21 cellular contexts compared by ENCODE assay signal in the genomic region with DNA sequence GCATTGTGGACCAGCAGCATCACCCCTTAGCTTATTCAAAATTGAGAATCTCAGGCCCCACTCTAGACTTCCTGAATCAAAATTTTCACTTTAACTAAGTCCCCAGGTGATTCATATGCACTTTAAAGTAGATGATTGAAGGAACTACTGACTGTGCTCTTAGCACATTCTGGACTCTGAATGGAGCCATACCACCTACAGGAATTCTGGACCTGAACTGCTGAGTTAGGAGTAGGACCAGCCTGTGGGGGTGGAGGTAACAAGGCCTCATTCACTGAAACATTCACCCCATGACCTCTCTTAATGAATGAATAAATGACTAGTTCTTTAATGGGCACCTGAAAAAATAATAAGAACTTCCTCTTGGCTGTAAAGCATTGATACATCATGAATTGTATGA. TPM values are rescaled to one million over a fixed set of nuclear protein-coding genes. Genes with fewer than 3 reads are reported as not detected.
DNase-seq lines count a peak whose midpoint lies in the region; ATAC-seq, FAIRE-seq and TF ChIP-seq lines count a peak whose summit lies in the region.
"Had no signal": no experiment of that assay in that cellular context is flagged by ENCODE, and none has a peak within 500 bp of the region (broad histone marks: within the 10 kb centered on the region; RNA-seq: fewer than 3 reads in every experiment).

No MANE protein-coding gene starts in this region.

- no peak for TF ChIP-seq CTCF in heart right ventricle (IDR thresholded peaks at IDR 0.05)
- no peak for TF ChIP-seq CTCF in sigmoid colon (IDR thresholded peaks at IDR 0.05)
- no peak for TF ChIP-seq CTCF in uterus (IDR thresholded peaks at IDR 0.05)

- H3K27ac ChIP-seq in heart right ventricle: peak overlapping the region in 6 of 10 donors; percentile 6 to 99 (median 11)
- peak overlapping the region; percentile 92 to 99 (median 95) for H3K27ac ChIP-seq in sigmoid colon
- H3K27ac ChIP-seq in uterus: peak overlapping the region; percentile 97 to 98

- H3K27me3 ChIP-seq in heart right ventricle (no peaks in the 10 kb centered on the region), sigmoid colon (no peaks in the 10 kb centered on the region), uterus (no peaks in the 10 kb centered on the region)

- peaks cover 0 to 85% (median 64%) of the 10 kb centered on the region in 9 donors for H3K4me1 ChIP-seq in heart right ventricle
- H3K4me1 ChIP-seq in sigmoid colon: peaks cover 0 to 73% (median 69%) of the 10 kb centered on the region in 4 donors
- H3K4me1 ChIP-seq in uterus: peaks cover 0 to 6% of the 10 kb centered on the region in 2 donors

- ATAC-seq in heart right ventricle: peak in 3 of 8 donors; percentile 2 to 23 (median 10)
- no peak for ATAC-seq in stimulated activated naive CD8-positive, alpha-beta T cell treated with anti-CD3 and anti-CD28 coated beads, Interleukin-15, Interleukin-2, amounts not matched to agents 100 U/mL and 50 U/mL, for 24 hours
- ATAC-seq: naive thymus-derived CD8-positive, alpha-beta T cell; stimulated activated effector memory CD8-positive, alpha-beta T cell treated with anti-CD3 and anti-CD28 coated beads, Interleukin-12 subunit alpha, Interleukin-12 subunit beta, amount 100 ng/mL, for 72 hours had no signal

- peaks cover 0 to 100% (median 89%) of the 10 kb centered on the region in 9 donors for H3K36me3 ChIP-seq in heart right ventricle
- peaks cover 90 to 100% (median 94%) of the 10 kb centered on the region in 4 donors for H3K36me3 ChIP-seq in sigmoid colon
- no peaks in the 10 kb centered on the region for H3K36me3 ChIP-seq in uterus

- intact Hi-C loops in heart right ventricle (cut with DNase I): no loop called here
- intact Hi-C loops in cardiac septum (cut with DNase I): no loop called here
- intact Hi-C loops in sigmoid colon (cut with DNase I): no loop called here
- intact Hi-C loops in uterus (cut with DNase I; ENCODE audit: low total_unique reads): no loop called here

- peak; percentile 81 for FAIRE-seq in islet of Langerhans (lab: Jason Lieb, UNC)
- FAIRE-seq: H54 had no signal

- H3K9me3 ChIP-seq in heart right ventricle (no peaks in the 10 kb centered on the region), sigmoid colon (no peaks in the 10 kb centered on the region), uterus (no peaks in the 10 kb centered on the region)

- DNase-seq in heart right ventricle (no peak), cardiac septum (ENCODE audit: low spot score) (no peak), sigmoid colon (no peak), uterus (no peak), HCEC 1CT (no peak), NCI-H1930 (lab: John Stamatoyannopoulos, UW) (no peak)
- DNase-seq in stimulated activated naive CD8-positive, alpha-beta T cell treated with anti-CD3 and anti-CD28 coated beads, Interleukin-15, Interleukin-2, amounts not matched to agents 100 U/mL and 50 U/mL, for 24 hours: no peak
- DNase-seq: 8988T; activated CD4-positive, alpha-beta T cell treated with anti-CD3 and anti-CD28 coated beads, Interleukin-2, amount 10 ng/mL, durations not matched to agents 24 days and 14 days; activated CD8-positive, alpha-beta memory T cell treated with anti-CD3 and anti-CD28 coated beads, Interleukin-2, amount 50 U/mL, for 4 hours; activated gamma-delta T cell treated with Interleukin-2 at 50 U/mL for 16 hours; aorta; DMS 273 treated with DMSO at 0.1 percent for 48 hours; GDM1; naive thymus-derived CD8-positive, alpha-beta T cell; NCI-H146; stimulated activated CD4-positive, alpha-beta T cell treated with anti-CD3 and anti-CD28 coated beads, Interleukin-12 subunit alpha, Interleukin-12 subunit beta, amount 100 ng/mL, for 4 hours had no signal

- TF ChIP-seq EP300 in sigmoid colon (IDR thresholded peaks at IDR 0.05): no peak

- peak overlapping the region in 3 of 10 donors; percentile 2 to 6 (median 2) for H3K4me3 ChIP-seq in heart right ventricle
- peak overlapping the region; percentile 9 to 93 (median 83) for H3K4me3 ChIP-seq in sigmoid colon
- peak overlapping the region in 1 of 2 donors; percentile 95 for H3K4me3 ChIP-seq in uterus
- H3K4me3 ChIP-seq: lung had no signal

- TF ChIP-seq POLR2A in sigmoid colon (IDR thresholded peaks at IDR 0.05) (no peak), uterus (IDR thresholded peaks at IDR 0.05) (no peak)

RNA-seq across cellular contexts. Expression of a gene that starts 7.3 kb away (rescaled TPM):
- total RNA-seq in heart right ventricle (1,000 to 10,000 TPM in 3 of 10 donors, 100 to 1,000 TPM in 5, 10 to 100 TPM in 2; 63.0 to 2,183 (median 269) TPM), cardiac septum (49.0 TPM), sigmoid colon (1,000 to 10,000 TPM in 1 of 4 donors, 100 to 1,000 TPM in 3; 254 to 1,066 (median 595) TPM), uterus (100 to 1,000 TPM in 3 of 4 donors, 10 to 100 TPM in 1; 12.0 to 509 (median 177) TPM)
- polyA plus RNA-seq in heart right ventricle (100 to 1,000 TPM; 114 to 369 TPM), sigmoid colon (100 to 1,000 TPM in 1 of 3 donors, 10 to 100 TPM in 2; 38.4 to 162 (median 48.0) TPM)
- total RNA-seq: activated CD4-positive, alpha-beta T cell treated with anti-CD3 and anti-CD28 coated beads, Interleukin-2, amount 10 ng/mL, durations not matched to agents 24 days and 14 days had no signal
- polyA plus RNA-seq: naive thymus-derived CD8-positive, alpha-beta T cell had no signal

Comparison
In these comparisons a context has a peak if more than half of its experiments do, and no peak if none do; other contexts are left out.
1. H3K27ac ChIP-seq: peak in every context shown above with its lines; median percentile 98 in uterus; 95 in sigmoid colon; 11 in heart right ventricle.